1 cellular context compared by ENCODE assay signal in the genomic region with DNA sequence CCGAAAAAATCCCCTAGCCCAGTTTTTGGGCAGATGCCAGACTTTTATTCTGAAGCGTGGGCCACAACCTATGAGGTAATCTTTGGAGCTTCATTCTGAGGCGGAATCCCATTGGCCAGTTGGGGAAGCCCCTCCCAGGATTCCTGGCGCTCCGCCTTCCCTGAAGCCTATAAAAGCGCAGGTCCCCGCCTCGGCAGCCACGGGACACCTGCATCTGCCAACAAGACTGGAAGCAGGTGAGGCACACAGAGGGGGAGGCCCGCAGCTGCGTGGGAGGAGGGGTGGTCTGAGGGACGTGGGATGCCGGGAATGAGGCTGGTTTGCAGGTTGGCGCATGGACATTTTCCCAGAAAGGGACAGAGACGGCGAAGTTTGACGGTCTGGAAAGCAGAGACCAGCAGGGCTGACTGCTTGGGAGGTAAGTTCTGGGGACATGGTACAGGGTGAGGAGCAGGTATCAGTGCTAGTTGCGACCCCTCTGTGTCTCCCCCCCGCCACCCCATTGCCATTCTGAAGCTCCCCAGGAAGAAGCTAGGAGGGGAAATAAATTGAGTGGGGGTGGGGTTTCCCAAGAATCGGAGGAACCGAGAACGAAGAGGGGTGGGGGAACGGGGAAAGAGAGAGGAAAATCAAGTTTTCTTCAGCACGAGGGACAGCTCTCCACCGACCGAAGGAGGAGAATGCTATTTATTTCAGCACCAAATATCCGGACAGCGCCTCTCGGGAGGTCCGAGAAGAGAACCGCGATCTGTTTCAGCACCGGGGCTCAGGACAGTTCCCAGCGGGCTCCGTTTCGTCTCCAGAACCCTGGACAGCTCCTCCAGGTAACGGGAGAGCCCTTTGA.
TF ChIP-seq lines count a peak whose summit lies in the region.

No MANE protein-coding gene starts in this region.

TF ChIP-seq in HepG2, 621 proteins besides CTCF, POLR2A, EP300 and RAD21 (continued from another document and continues in another):
- TF ChIP-seq, protein P1, sequence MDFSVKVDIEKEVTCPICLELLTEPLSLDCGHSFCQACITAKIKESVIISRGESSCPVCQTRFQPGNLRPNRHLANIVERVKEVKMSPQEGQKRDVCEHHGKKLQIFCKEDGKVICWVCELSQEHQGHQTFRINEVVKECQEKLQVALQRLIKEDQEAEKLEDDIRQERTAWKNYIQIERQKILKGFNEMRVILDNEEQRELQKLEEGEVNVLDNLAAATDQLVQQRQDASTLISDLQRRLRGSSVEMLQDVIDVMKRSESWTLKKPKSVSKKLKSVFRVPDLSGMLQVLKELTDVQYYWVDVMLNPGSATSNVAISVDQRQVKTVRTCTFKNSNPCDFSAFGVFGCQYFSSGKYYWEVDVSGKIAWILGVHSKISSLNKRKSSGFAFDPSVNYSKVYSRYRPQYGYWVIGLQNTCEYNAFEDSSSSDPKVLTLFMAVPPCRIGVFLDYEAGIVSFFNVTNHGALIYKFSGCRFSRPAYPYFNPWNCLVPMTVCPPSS (IDR thresholded peaks at IDR 0.05): no peak
- TF ChIP-seq NCOA5 (CRISPR knock-in tag; IDR thresholded peaks at IDR 0.05): peak; percentile 99
- TF ChIP-seq, protein P2, sequence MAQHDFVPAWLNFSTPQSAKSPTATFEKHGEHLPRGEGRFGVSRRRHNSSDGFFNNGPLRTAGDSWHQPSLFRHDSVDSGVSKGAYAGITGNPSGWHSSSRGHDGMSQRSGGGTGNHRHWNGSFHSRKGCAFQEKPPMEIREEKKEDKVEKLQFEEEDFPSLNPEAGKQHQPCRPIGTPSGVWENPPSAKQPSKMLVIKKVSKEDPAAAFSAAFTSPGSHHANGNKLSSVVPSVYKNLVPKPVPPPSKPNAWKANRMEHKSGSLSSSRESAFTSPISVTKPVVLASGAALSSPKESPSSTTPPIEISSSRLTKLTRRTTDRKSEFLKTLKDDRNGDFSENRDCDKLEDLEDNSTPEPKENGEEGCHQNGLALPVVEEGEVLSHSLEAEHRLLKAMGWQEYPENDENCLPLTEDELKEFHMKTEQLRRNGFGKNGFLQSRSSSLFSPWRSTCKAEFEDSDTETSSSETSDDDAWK (CRISPR knock-in tag; IDR thresholded peaks at IDR 0.05): no peak
- TF ChIP-seq, protein P3, sequence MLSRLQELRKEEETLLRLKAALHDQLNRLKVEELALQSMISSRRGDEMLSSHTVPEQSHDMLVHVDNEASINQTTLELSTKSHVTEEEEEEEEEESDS (CRISPR knock-in tag; IDR thresholded peaks at IDR 0.05; ENCODE audit: borderline replicate concordance): peak; percentile 99
- peak; percentile 100 for TF ChIP-seq HMG20B (CRISPR knock-in tag; conservative IDR thresholded peaks at IDR 0.05)
- TF ChIP-seq SATB2 (CRISPR knock-in tag; IDR thresholded peaks at IDR 0.05): peak; percentile 100
- no peak for TF ChIP-seq TAF15 (IDR thresholded peaks at IDR 0.05; ENCODE audit: low read depth, low read length, poor library complexity, severe bottlenecking)
- TF ChIP-seq SYNCRIP (IDR thresholded peaks at IDR 0.05; ENCODE audit: insufficient read depth, low read depth, low read length): no peak
- TF ChIP-seq ZNF660 (CRISPR knock-in tag; IDR thresholded peaks at IDR 0.05; ENCODE audit: borderline replicate concordance, low read depth): peak; percentile 100
- TF ChIP-seq ZBTB7A (CRISPR knock-in tag; IDR thresholded peaks at IDR 0.05): peak; percentile 100
- TF ChIP-seq U2AF1 (optimal IDR thresholded peaks at IDR 0.05; ENCODE audit: low read depth, low read length): peak; percentile 67
- TF ChIP-seq SPEN (CRISPR knock-in tag; IDR thresholded peaks at IDR 0.05; ENCODE audit: low read depth): peak; percentile 98
- peak; percentile 72; the same call in 1 of the 2 replicates for TF ChIP-seq GTF3A (CRISPR knock-in tag; conservative IDR thresholded peaks at IDR 0.05)
- peak; percentile 56 for TF ChIP-seq ZFX (CRISPR knock-in tag; IDR thresholded peaks at IDR 0.05; ENCODE audit: low read depth)
- TF ChIP-seq ZBTB49 (CRISPR knock-in tag; IDR thresholded peaks at IDR 0.05; ENCODE audit: borderline replicate concordance): peak; percentile 100
- no peak for TF ChIP-seq MAFF (IDR thresholded peaks at IDR 0.05; ENCODE audit: low read depth, low read length)
- TF ChIP-seq PATZ1 (CRISPR knock-in tag; IDR thresholded peaks at IDR 0.05): peak; percentile 98
- peak; percentile 99 for TF ChIP-seq FOXO1 (CRISPR knock-in tag; IDR thresholded peaks at IDR 0.05)
- peak; percentile 95 for TF ChIP-seq FOSL2 (CRISPR knock-in tag; IDR thresholded peaks at IDR 0.05)
- peak; percentile 95 for TF ChIP-seq ZNF777 (CRISPR knock-in tag; IDR thresholded peaks at IDR 0.05)
- peak; percentile 100 for TF ChIP-seq ATF2 (CRISPR knock-in tag; IDR thresholded peaks at IDR 0.05)
- no peak for TF ChIP-seq SRF (IDR thresholded peaks at IDR 0.05; ENCODE audit: low read depth, low read length)
- TF ChIP-seq RARG (CRISPR knock-in tag; IDR thresholded peaks at IDR 0.05; ENCODE audit: low read depth): peak; percentile 100
- TF ChIP-seq RBAK (CRISPR knock-in tag; IDR thresholded peaks at IDR 0.05): peak; percentile 98
- TF ChIP-seq EHMT2 (IDR thresholded peaks at IDR 0.05; ENCODE audit: borderline replicate concordance, low read depth, low read length): peak; percentile 100
- TF ChIP-seq CREBL2 (CRISPR knock-in tag; IDR thresholded peaks at IDR 0.05; ENCODE audit: borderline replicate concordance): peak; percentile 100
- TF ChIP-seq ZNF543 (CRISPR knock-in tag; IDR thresholded peaks at IDR 0.05): peak; percentile 100
- peak; percentile 98 for TF ChIP-seq GZF1 (CRISPR knock-in tag; IDR thresholded peaks at IDR 0.05)
- TF ChIP-seq, protein P4, sequence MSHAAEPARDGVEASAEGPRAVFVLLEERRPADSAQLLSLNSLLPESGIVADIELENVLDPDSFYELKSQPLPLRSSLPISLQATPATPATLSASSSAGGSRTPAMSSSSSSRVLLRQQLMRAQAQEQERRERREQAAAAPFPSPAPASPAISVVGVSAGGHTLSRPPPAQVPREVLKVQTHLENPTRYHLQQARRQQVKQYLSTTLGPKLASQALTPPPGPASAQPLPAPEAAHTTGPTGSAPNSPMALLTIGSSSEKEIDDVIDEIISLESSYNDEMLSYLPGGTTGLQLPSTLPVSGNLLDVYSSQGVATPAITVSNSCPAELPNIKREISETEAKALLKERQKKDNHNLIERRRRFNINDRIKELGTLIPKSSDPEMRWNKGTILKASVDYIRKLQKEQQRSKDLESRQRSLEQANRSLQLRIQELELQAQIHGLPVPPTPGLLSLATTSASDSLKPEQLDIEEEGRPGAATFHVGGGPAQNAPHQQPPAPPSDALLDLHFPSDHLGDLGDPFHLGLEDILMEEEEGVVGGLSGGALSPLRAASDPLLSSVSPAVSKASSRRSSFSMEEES (CRISPR knock-in tag; IDR thresholded peaks at IDR 0.05): peak; percentile 100
- TF ChIP-seq TFAP4 (IDR thresholded peaks at IDR 0.05; ENCODE audit: borderline replicate concordance, low read depth): no peak; the same call in 1 of the 2 replicates
- TF ChIP-seq KLF11 (CRISPR knock-in tag; IDR thresholded peaks at IDR 0.05): peak; percentile 100
- TF ChIP-seq FOSL1 (CRISPR knock-in tag; IDR thresholded peaks at IDR 0.05; ENCODE audit: borderline replicate concordance): peak; percentile 96
- TF ChIP-seq NFE2 (CRISPR knock-in tag; IDR thresholded peaks at IDR 0.05): peak; percentile 98
- peak; percentile 100 for TF ChIP-seq LRRFIP1 (CRISPR knock-in tag; conservative IDR thresholded peaks at IDR 0.05)
- TF ChIP-seq, protein P5, sequence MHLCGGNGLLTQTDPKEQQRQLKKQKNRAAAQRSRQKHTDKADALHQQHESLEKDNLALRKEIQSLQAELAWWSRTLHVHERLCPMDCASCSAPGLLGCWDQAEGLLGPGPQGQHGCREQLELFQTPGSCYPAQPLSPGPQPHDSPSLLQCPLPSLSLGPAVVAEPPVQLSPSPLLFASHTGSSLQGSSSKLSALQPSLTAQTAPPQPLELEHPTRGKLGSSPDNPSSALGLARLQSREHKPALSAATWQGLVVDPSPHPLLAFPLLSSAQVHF (CRISPR knock-in tag; IDR thresholded peaks at IDR 0.05): peak; percentile 100
- peak; percentile 100 for TF ChIP-seq ZNF451 (CRISPR knock-in tag; IDR thresholded peaks at IDR 0.05)
- peak; percentile 75 for TF ChIP-seq YY1 (IDR thresholded peaks at IDR 0.05; ENCODE audit: insufficient read depth, insufficient replicate concordance, low read depth, low read length)
- no peak for TF ChIP-seq SP1 (IDR thresholded peaks at IDR 0.05)
- TF ChIP-seq SP1 (CRISPR knock-in tag; IDR thresholded peaks at IDR 0.05): peak; percentile 95
- peak; percentile 100 for TF ChIP-seq THYN1 (CRISPR knock-in tag; IDR thresholded peaks at IDR 0.05; ENCODE audit: borderline replicate concordance, low read depth)
- TF ChIP-seq TAF1 (CRISPR knock-in tag; IDR thresholded peaks at IDR 0.05): peak; percentile 92
- no peak for TF ChIP-seq MBD4 (IDR thresholded peaks at IDR 0.05; ENCODE audit: borderline replicate concordance, low read length)
- TF ChIP-seq KDM6A (CRISPR knock-in tag; IDR thresholded peaks at IDR 0.05; ENCODE audit: low read depth): peak; percentile 96
- peak; percentile 100 for TF ChIP-seq ZNF256 (CRISPR knock-in tag; conservative IDR thresholded peaks at IDR 0.05)
- peak; percentile 100 for TF ChIP-seq ZNF878 (CRISPR knock-in tag; IDR thresholded peaks at IDR 0.05)
- peak; percentile 100 for TF ChIP-seq ZBTB20 (CRISPR knock-in tag; IDR thresholded peaks at IDR 0.05; ENCODE audit: borderline replicate concordance, low read depth)
